In the genomic region with DNA sequence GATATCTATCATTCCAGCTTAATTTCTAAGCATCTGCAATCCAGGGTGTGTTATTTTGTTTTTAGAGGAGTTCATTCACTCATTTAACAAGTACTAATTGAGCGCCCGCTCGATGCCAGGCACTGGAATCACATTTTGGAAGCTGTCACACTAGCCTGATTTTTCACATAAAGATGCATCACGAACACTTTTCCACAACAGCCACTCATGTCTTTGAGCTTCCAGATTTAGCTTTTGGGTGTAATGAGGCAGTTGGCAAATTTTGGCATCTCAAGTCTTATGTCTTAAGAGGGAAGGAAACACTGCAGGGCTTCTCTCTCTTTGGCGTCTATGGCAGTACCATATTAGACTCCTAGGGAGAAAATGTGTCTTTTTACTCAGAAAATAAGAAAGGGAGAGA, we compare ENCODE assay signal across 7 cellular contexts. TPM values are rescaled to one million over a fixed set of nuclear protein-coding genes. Genes with fewer than 3 reads are reported as not detected.
"Had no signal": no experiment of that assay in that cellular context is flagged by ENCODE, and none has a peak within 500 bp of the region (broad histone marks: within the 10 kb centered on the region; RNA-seq: fewer than 3 reads in every experiment).

No MANE protein-coding gene starts in this region.

- H3K4me3 ChIP-seq: GM23338 had no signal

- DNase-seq: H9, HCEC 1CT, KBM-7 had no signal

- H3K27ac ChIP-seq: HL-60 had no signal

RNA-seq across cellular contexts. Expression of a gene that starts 14.0 kb away (rescaled TPM):
- total RNA-seq: HepG2 had no signal
- polyA plus RNA-seq: IgD-negative memory B cell had no signal
